Comparison of ENCODE assay signal across 18 cellular contexts in genomic region chr9:94081864-94082468, GRCh38. TPM values are rescaled to one million over a fixed set of nuclear protein-coding genes. Genes with fewer than 3 reads are reported as not detected.
DNase-seq lines count a peak whose midpoint lies in the region; ATAC-seq and TF ChIP-seq lines count a peak whose summit lies in the region.
"Had no signal": no experiment of that assay in that cellular context is flagged by ENCODE, and none has a peak within 500 bp of the region (broad histone marks: within the 10 kb centered on the region; RNA-seq: fewer than 3 reads in every experiment).

No MANE protein-coding gene starts in this region.

- no peaks in the 10 kb centered on the region for H3K9me2 ChIP-seq in GM23338 (ENCODE audit: insufficient read depth)

- ATAC-seq in GM23338 (no peak), T-cell (replicated peaks in 1 of 4) (no peak)
- ATAC-seq: HCT116 had no signal

- peaks cover 31% of the 10 kb centered on the region for H3K4me1 Mint-ChIP-seq in GM23338
- H3K4me1 Mint-ChIP-seq in T-cell: no peaks in the 10 kb centered on the region
- H3K4me1 Mint-ChIP-seq: IgD-negative memory B cell had no signal

- H3F3A ChIP-seq in GM23338 (replicated peaks; ENCODE audit: low read depth): no peaks in the 10 kb centered on the region

- POLR2A ChIA-PET in T-cell (lab: Charles Lee): interaction anchor here in 1 of 2 donors (0.6 kb wide), 1 partner anchor 48 kb away, joined by 5 read pairs; no protein-coding TSS in a partner anchor

- H3K4me3 Mint-ChIP-seq in GM23338: no peak overlapping the region
- H3K4me3 Mint-ChIP-seq in T-cell: no peak overlapping the region
- H3K4me3 Mint-ChIP-seq: IgD-negative memory B cell had no signal

- H3K36me3 Mint-ChIP-seq in GM23338 (ENCODE audit: low read depth): no peaks in the 10 kb centered on the region
- peaks cover 27% of the 10 kb centered on the region for H3K36me3 Mint-ChIP-seq in T-cell

- H3K27me3 Mint-ChIP-seq in GM23338 (ENCODE audit: insufficient read depth, low read depth, poor library complexity) (peaks cover 2% of the 10 kb centered on the region), T-cell (peaks cover 0 to 3% of the 10 kb centered on the region in 2 donors)
- H3K27me3 Mint-ChIP-seq: IgD-negative memory B cell had no signal

- no peaks in the 10 kb centered on the region for H3K79me2 ChIP-seq in GM23338 (replicated peaks; ENCODE audit: insufficient read depth)

- no peak overlapping the region for H3K27ac ChIP-seq in GM23338 (ENCODE audit: low read depth)
- peak overlapping the region in 2 of 4 donors; percentile 5 to 18 for H3K27ac ChIP-seq in esophagus muscularis mucosa (replicated peaks in 1 of 4)
- H3K27ac ChIP-seq in esophagus squamous epithelium: no peak overlapping the region
- H3K27ac ChIP-seq: PC-9 had no signal

- H3K36me3 ChIP-seq in GM23338 (ENCODE audit: insufficient read depth): no peaks in the 10 kb centered on the region
- peaks cover 0 to 3% (median 0%) of the 10 kb centered on the region in 4 donors for H3K36me3 ChIP-seq in esophagus muscularis mucosa
- no peaks in the 10 kb centered on the region for H3K36me3 ChIP-seq in kidney epithelial cell (ENCODE audit: control insufficient read depth, insufficient read depth, low read length)
- no peaks in the 10 kb centered on the region for H3K36me3 ChIP-seq in esophagus squamous epithelium

- no peaks in the 10 kb centered on the region for H3K9me3 Mint-ChIP-seq in GM23338
- no peaks in the 10 kb centered on the region for H3K9me3 Mint-ChIP-seq in T-cell
- H3K9me3 Mint-ChIP-seq: IgD-negative memory B cell had no signal

- H3K4me2 ChIP-seq in GM23338: no peak overlapping the region
- H3K4me2 ChIP-seq: PC-9 had no signal

- CTCF ChIA-PET in T-cell (lab: Charles Lee): interaction anchor here in 1 of 2 donors (0.7 kb wide), 1 partner anchor 955 kb away, joined by 3 read pairs; no protein-coding TSS in a partner anchor

- TF ChIP-seq EP300 in esophagus muscularis mucosa (IDR thresholded peaks at IDR 0.05): no peak

- H3K4me1 ChIP-seq in GM23338 (ENCODE audit: insufficient read depth) (peaks cover 9% of the 10 kb centered on the region), esophagus muscularis mucosa (peaks cover 12 to 24% (median 16%) of the 10 kb centered on the region in 4 donors), esophagus squamous epithelium (peaks cover 0 to 30% (median 19%) of the 10 kb centered on the region in 3 donors)

- TF ChIP-seq CTCF in GM23338 (conservative IDR thresholded peaks at IDR 0.05; ENCODE audit: low read depth in 2 of 2) (no peak), esophagus muscularis mucosa (IDR thresholded peaks at IDR 0.05) (no peak), kidney epithelial cell (IDR thresholded peaks at IDR 0.05; ENCODE audit: insufficient read depth, low read length, poor library complexity, severe bottlenecking) (no peak), esophagus squamous epithelium (IDR thresholded peaks at IDR 0.05) (no peak)

- TF ChIP-seq POLR2A in esophagus muscularis mucosa (IDR thresholded peaks at IDR 0.05; ENCODE audit: low read depth) (no peak), esophagus squamous epithelium (IDR thresholded peaks at IDR 0.05) (no peak)

- peak; percentile 13 for DNase-seq in GM23338 (ENCODE audit: low spot score)
- DNase-seq in esophagus muscularis mucosa (ENCODE audit: extremely low spot score): peak; percentile 47
- DNase-seq in kidney epithelial cell (ENCODE audit: low read depth): peak; percentile 4
- peak; percentile 44 for DNase-seq in putamen (ENCODE audit: low spot score)
- no peak for DNase-seq in T-cell
- no peak for DNase-seq in NCI-H128 (lab: John Stamatoyannopoulos, UW; ENCODE audit: unreplicated experiment)
- DNase-seq in esophagus squamous epithelium (lab: John Stamatoyannopoulos, UW): no peak
- no peak for DNase-seq in COLO668 (lab: John Stamatoyannopoulos, UW; ENCODE audit: unreplicated experiment)
- DNase-seq: C1 segment of cervical spinal cord, DMS153, NCI-H1092, NCI-H1694 treated with DMSO at 0.1 percent for 48 hours, NCI-H446, NCI-H748 treated with DMSO at 0.1 percent for 48 hours, PC-9 had no signal

- H3K4me3 ChIP-seq in GM23338: no peak overlapping the region
- no peak overlapping the region for H3K4me3 ChIP-seq in esophagus muscularis mucosa
- no peak overlapping the region for H3K4me3 ChIP-seq in kidney epithelial cell (ENCODE audit: low read depth, low read length)
- H3K4me3 ChIP-seq in esophagus squamous epithelium: no peak overlapping the region
- H3K4me3 ChIP-seq: GM12878, PC-9 had no signal

- H3K27ac Mint-ChIP-seq in GM23338: no peak overlapping the region
- H3K27ac Mint-ChIP-seq in T-cell: no peak overlapping the region
- H3K27ac Mint-ChIP-seq: IgD-negative memory B cell had no signal

- intact Hi-C loops in esophagus muscularis mucosa (cut with DNase I) (no loop called here), esophagus squamous epithelium (cut with DNase I) (no loop called here)

- H3K9me3 ChIP-seq in esophagus muscularis mucosa: no peaks in the 10 kb centered on the region
- no peaks in the 10 kb centered on the region for H3K9me3 ChIP-seq in esophagus squamous epithelium

- no peaks in the 10 kb centered on the region for H3K27me3 ChIP-seq in GM23338 (ENCODE audit: insufficient read depth)
- no peaks in the 10 kb centered on the region for H3K27me3 ChIP-seq in esophagus muscularis mucosa
- no peaks in the 10 kb centered on the region for H3K27me3 ChIP-seq in kidney epithelial cell (ENCODE audit: control insufficient read depth, insufficient read depth, low read length)
- no peaks in the 10 kb centered on the region for H3K27me3 ChIP-seq in esophagus squamous epithelium

- no peaks in the 10 kb centered on the region for H4K20me1 ChIP-seq in GM23338 (replicated peaks; ENCODE audit: insufficient read depth)

- 81% methylated on average over 8 of the region's 8 CpGs for WGBS in esophagus muscularis mucosa
- 80 to 85% methylated on average over 8 of the region's 8 CpGs for WGBS in esophagus squamous epithelium, 2 donors

- H2AFZ ChIP-seq in GM23338: no peak overlapping the region
- H2AFZ ChIP-seq: PC-9 had no signal

TF ChIP-seq in GM23338, 12 proteins besides CTCF, POLR2A, EP300 and RAD21:
- TF ChIP-seq JUNB (IDR thresholded peaks at IDR 0.05; ENCODE audit: unreplicated experiment) (no peak), NANOG (IDR thresholded peaks at IDR 0.05; ENCODE audit: borderline replicate concordance) (no peak), ZNF114 (CRISPR knock-in tag; IDR thresholded peaks at IDR 0.05) (no peak), CREB1 (CRISPR knock-in tag; IDR thresholded peaks at IDR 0.05; ENCODE audit: low read depth) (no peak)

RNA-seq across cellular contexts. Expression of gene PTPDC1, which starts 2.3 kb away (rescaled TPM):
- 10.0 and 10.6 TPM in 2 replicates for total RNA-seq in GM23338 (2014; rRNA removed; shearing (Covaris generic))
- 3.8 and 4.3 TPM in 2 replicates for polyA plus RNA-seq in GM23338 (2016; fragmentation: Nextera tagmentation; extraction: Ambion mirVana)
- total RNA-seq in esophagus muscularis mucosa: 10 to 100 TPM; 15.4 to 21.6 (median 17.8) TPM
- 8.8 and 8.9 TPM in 2 replicates for total RNA-seq in kidney epithelial cell
- 1 to 10 TPM; 4.5 to 7.5 (median 5.8) TPM for total RNA-seq in T-cell
- 1 to 10 TPM; 2.1 to 8.2 (median 3.3) TPM for total RNA-seq in esophagus squamous epithelium

Comparison
In these comparisons a context has a peak if more than half of its experiments do, and no peak if none do; other contexts are left out.
1. DNase-seq: peak in GM23338 (single experiment), esophagus muscularis mucosa (single experiment), kidney epithelial cell (single experiment) and putamen (single experiment); none in T-cell (0 of 34), NCI-H128 (single experiment), esophagus squamous epithelium (single experiment) and COLO668 (single experiment).